In genomic region chr14:20428802-20429201, GRCh38 we compare ENCODE assay signal across 2 cellular contexts.
TF ChIP-seq lines count a peak whose summit lies in the region.

No MANE protein-coding gene starts in this region.

TF ChIP-seq in SK-N-SH treated with all-trans-retinoic acid at 6 μM for 48 hours, 23 proteins besides CTCF, POLR2A, EP300 and RAD21 (continued from another document):
- no peak for TF ChIP-seq ARNTL (CRISPR knock-in tag; IDR thresholded peaks at IDR 0.05; ENCODE audit: borderline replicate concordance, low read depth)
- TF ChIP-seq ZNF565 (CRISPR knock-in tag; conservative IDR thresholded peaks at IDR 0.05; ENCODE audit: low read depth) = no peak
- TF ChIP-seq TCF4 (CRISPR knock-in tag; IDR thresholded peaks at IDR 0.05; ENCODE audit: borderline replicate concordance) = no peak
- TF ChIP-seq TOX (CRISPR knock-in tag; IDR thresholded peaks at IDR 0.05; ENCODE audit: borderline replicate concordance) = no peak
- TF ChIP-seq CSRNP3 (CRISPR knock-in tag; IDR thresholded peaks at IDR 0.05) = no peak
- TF ChIP-seq CREB5 (CRISPR knock-in tag; IDR thresholded peaks at IDR 0.05; ENCODE audit: low read depth) = no peak
- no peak for TF ChIP-seq ZNF70 (CRISPR knock-in tag; IDR thresholded peaks at IDR 0.05)
- TF ChIP-seq ESRRG (CRISPR knock-in tag; IDR thresholded peaks at IDR 0.05) = no peak
- no peak for TF ChIP-seq ISL1 (CRISPR knock-in tag; IDR thresholded peaks at IDR 0.05)
- TF ChIP-seq PPARA (CRISPR knock-in tag; IDR thresholded peaks at IDR 0.05; ENCODE audit: borderline replicate concordance) = no peak
- no peak for TF ChIP-seq ZNF8 (CRISPR knock-in tag; IDR thresholded peaks at IDR 0.05)
- no peak for TF ChIP-seq SNAI2 (CRISPR knock-in tag; IDR thresholded peaks at IDR 0.05)
- no peak for TF ChIP-seq ZFP3 (CRISPR knock-in tag; IDR thresholded peaks at IDR 0.05)

TF ChIP-seq in SK-N-SH, 30 proteins besides CTCF, POLR2A, EP300 and RAD21 (continued from another document):
- no peak for TF ChIP-seq IRF3 (IDR thresholded peaks at IDR 0.05; ENCODE audit: low read depth, low read length)
- TF ChIP-seq RCOR1 (IDR thresholded peaks at IDR 0.05; ENCODE audit: low read length) = no peak
- no peak for TF ChIP-seq FOXM1 (IDR thresholded peaks at IDR 0.05; ENCODE audit: low read depth)
- no peak for TF ChIP-seq TAF1 (IDR thresholded peaks at IDR 0.05; ENCODE audit: borderline replicate concordance, low read depth, low read length)
- no peak for TF ChIP-seq MAX (IDR thresholded peaks at IDR 0.05; ENCODE audit: low read depth)
- no peak for TF ChIP-seq NRF1 (IDR thresholded peaks at IDR 0.05; ENCODE audit: low read depth, low read length)
- TF ChIP-seq TEAD4 (IDR thresholded peaks at IDR 0.05; ENCODE audit: borderline replicate concordance, insufficient read depth) = no peak
- TF ChIP-seq RXRA (IDR thresholded peaks at IDR 0.05; ENCODE audit: borderline replicate concordance, low read depth) = no peak
- no peak for TF ChIP-seq JUND (IDR thresholded peaks at IDR 0.05)
- no peak for TF ChIP-seq POLR2AphosphoS5 (IDR thresholded peaks at IDR 0.05; ENCODE audit: low read depth, low read length)
- TF ChIP-seq GATA2 (CRISPR knock-in tag; IDR thresholded peaks at IDR 0.05) = no peak
TF ChIP-seq in SK-N-SH: peak in this region for 0.
